11 cellular contexts compared by ENCODE assay signal in genomic region chr14:101927859-101928258, GRCh38. TPM values are rescaled to one million over a fixed set of nuclear protein-coding genes. Genes with fewer than 3 reads are reported as not detected.
DNase-seq lines count a peak whose midpoint lies in the region; ATAC-seq and TF ChIP-seq lines count a peak whose summit lies in the region.
"Had no signal": no experiment of that assay in that cellular context is flagged by ENCODE, and none has a peak within 500 bp of the region (broad histone marks: within the 10 kb centered on the region; RNA-seq: fewer than 3 reads in every experiment).

No MANE protein-coding gene starts in this region.

- H3K27me3 Mint-ChIP-seq in activated T-cell treated with anti-CD3 and anti-CD28 coated beads, Interleukin-2, amount 50 U/mL, for 72 hours (ENCODE audit: low read depth) = no peaks in the 10 kb centered on the region
- H3K27me3 Mint-ChIP-seq: activated naive CD8-positive, alpha-beta T cell had no signal

- H3K36me3 ChIP-seq in HEK293 (ENCODE audit: control insufficient read depth in 2 of 2, insufficient read depth in 1 of 2, low read length in 2 of 2) = peaks cover 0 to 15% of the 10 kb centered on the region in 2 experiments; a peak in 2 of 3 replicates
- H3K36me3 ChIP-seq in right atrium auricular region = peaks cover 10% of the 10 kb centered on the region

- no peaks in the 10 kb centered on the region for H3K9me3 Mint-ChIP-seq in activated T-cell treated with anti-CD3 and anti-CD28 coated beads, Interleukin-2, amount 50 U/mL, for 72 hours
- H3K9me3 Mint-ChIP-seq: neural crest cell had no signal

- H3K4me3 Mint-ChIP-seq in activated T-cell treated with anti-CD3 and anti-CD28 coated beads, Interleukin-2, amount 50 U/mL, for 72 hours = no peak overlapping the region
- H3K4me3 Mint-ChIP-seq: activated naive CD8-positive, alpha-beta T cell; neural crest cell had no signal

- no peaks in the 10 kb centered on the region for H3K27me3 ChIP-seq in right atrium auricular region

- CTCF ChIA-PET in HEK293 (lab: Yijun Ruan, JAX) = interaction anchor here (0.9 kb wide), 1 partner anchor 158 kb away, joined by 3 read pairs; no protein-coding TSS in a partner anchor

- no peaks in the 10 kb centered on the region for H3K4me1 ChIP-seq in HEK293 (ENCODE audit: control insufficient read depth, insufficient read depth, low read length)
- H3K4me1 ChIP-seq in right atrium auricular region = peaks cover 0 to 20% of the 10 kb centered on the region in 2 donors

- ATAC-seq in activated T-cell treated with anti-CD3 and anti-CD28 coated beads, Interleukin-2, amount 50 U/mL, for 72 hours (replicated peaks in 1 of 2) = peak in 1 of 2 donors; percentile 78
- ATAC-seq in GM21786 (IDR thresholded peaks at IDR 0.05; ENCODE audit: unreplicated experiment) = no peak
- ATAC-seq in GM21367 (IDR thresholded peaks at IDR 0.05; ENCODE audit: unreplicated experiment) = no peak
- no peak for ATAC-seq in GM19324 (IDR thresholded peaks at IDR 0.05; ENCODE audit: low FRiP score, unreplicated experiment)

- H3K27ac ChIP-seq in HEK293 (ENCODE audit: extremely low read depth, low read depth, low read length) (no peak overlapping the region), right atrium auricular region (peak overlapping the region; percentile 75 to 76)

- H3K9me3 ChIP-seq in HEK293 (ENCODE audit: control insufficient read depth, insufficient read depth, low read depth, low read length) (no peaks in the 10 kb centered on the region), right atrium auricular region (no peaks in the 10 kb centered on the region)

- H3K4me1 Mint-ChIP-seq in activated T-cell treated with anti-CD3 and anti-CD28 coated beads, Interleukin-2, amount 50 U/mL, for 72 hours (ENCODE audit: low read depth) = no peaks in the 10 kb centered on the region

- peak overlapping the region; percentile 82 for H3K27ac Mint-ChIP-seq in activated T-cell treated with anti-CD3 and anti-CD28 coated beads, Interleukin-2, amount 50 U/mL, for 72 hours

- peaks cover 0 to 1% of the 10 kb centered on the region in 2 donors for H3K36me3 Mint-ChIP-seq in activated T-cell treated with anti-CD3 and anti-CD28 coated beads, Interleukin-2, amount 50 U/mL, for 72 hours (ENCODE audit: insufficient read depth in 2 of 2)
- H3K36me3 Mint-ChIP-seq: activated naive CD8-positive, alpha-beta T cell had no signal

- TF ChIP-seq CTCF in HEK293 (tag by site-specific recombination; IDR thresholded peaks at IDR 0.05) = no peak
- no peak for TF ChIP-seq CTCF in right atrium auricular region (IDR thresholded peaks at IDR 0.05)

- DNase-seq in activated T-cell treated with anti-CD3 and anti-CD28 coated beads, Interleukin-2, amount 50 U/mL, for 72 hours = peak in 1 of 2 donors; percentile 44
- peak; percentile 90 for DNase-seq in right atrium auricular region (ENCODE audit: low spot score)
- peak; percentile 61 for DNase-seq in stimulated activated CD8-positive, alpha-beta memory T cell treated with anti-CD3 and anti-CD28 coated beads, Interleukin-4, amount 100 ng/mL, for 48 hours
- no peak for DNase-seq in dermis blood vessel endothelial cell
- DNase-seq: NCI-H2029 treated with DMSO at 0.1 percent for 48 hours had no signal

- no peak overlapping the region for H3K4me3 ChIP-seq in HEK293 (ENCODE audit: low read depth, low read length)
- no peak overlapping the region for H3K4me3 ChIP-seq in right atrium auricular region

- POLR2A ChIA-PET in HEK293 (lab: Yijun Ruan, JAX) = no interaction called here

TF ChIP-seq in HEK293, 187 proteins besides CTCF, POLR2A, EP300 and RAD21:
- TF ChIP-seq ZFHX2 (tag by site-specific recombination; conservative IDR thresholded peaks at IDR 0.05) (peak; percentile 50), PRDM6 (tag by site-specific recombination; IDR thresholded peaks at IDR 0.05) (peak; percentile 66), ZNF335 (tag by site-specific recombination; conservative IDR thresholded peaks at IDR 0.05) (no peak), ZNF629 (tag by site-specific recombination; IDR thresholded peaks at IDR 0.05) (peak; percentile 78), ZNF37A (tag by site-specific recombination; IDR thresholded peaks at IDR 0.05) (no peak), MZF1 (tag by site-specific recombination; IDR thresholded peaks at IDR 0.05; ENCODE audit: borderline replicate concordance) (no peak), ZNF677 (tag by site-specific recombination; IDR thresholded peaks at IDR 0.05) (no peak), ZNF624 (tag by site-specific recombination; IDR thresholded peaks at IDR 0.05) (no peak), OSR2 (tag by site-specific recombination; IDR thresholded peaks at IDR 0.05) (no peak), WT1 (tag by site-specific recombination; IDR thresholded peaks at IDR 0.05) (no peak), ZNF623 (tag by site-specific recombination; IDR thresholded peaks at IDR 0.05) (no peak), ZNF184 (tag by site-specific recombination; IDR thresholded peaks at IDR 0.05) (no peak), ZNF24 (tag by site-specific recombination; IDR thresholded peaks at IDR 0.05) (no peak), ZBTB21 (tag by site-specific recombination; IDR thresholded peaks at IDR 0.05) (peak; percentile 56), ZNF155 (tag by site-specific recombination; IDR thresholded peaks at IDR 0.05) (no peak), KLF9 (tag by site-specific recombination; IDR thresholded peaks at IDR 0.05; ENCODE audit: low read depth) (no peak), BCL11A (tag by site-specific recombination; IDR thresholded peaks at IDR 0.05; ENCODE audit: low read depth) (no peak), REST (tag by site-specific recombination; IDR thresholded peaks at IDR 0.05) (no peak), GLI2 (tag by site-specific recombination; IDR thresholded peaks at IDR 0.05; ENCODE audit: borderline replicate concordance, low read depth) (no peak)

RNA-seq across cellular contexts. Expression of gene DYNC1H1, which starts 36.5 kb away (rescaled TPM):
- 100 to 1,000 TPM; 300 to 335 TPM for total RNA-seq in activated T-cell treated with anti-CD3 and anti-CD28 coated beads, Interleukin-2, amount 50 U/mL, for 72 hours
- total RNA-seq in right atrium auricular region (100 to 1,000 TPM; 388 to 445 TPM), dermis blood vessel endothelial cell (564 and 1,322 TPM in 2 replicates)
